ENCODE assay signal across 22 cellular contexts in the genomic region with DNA sequence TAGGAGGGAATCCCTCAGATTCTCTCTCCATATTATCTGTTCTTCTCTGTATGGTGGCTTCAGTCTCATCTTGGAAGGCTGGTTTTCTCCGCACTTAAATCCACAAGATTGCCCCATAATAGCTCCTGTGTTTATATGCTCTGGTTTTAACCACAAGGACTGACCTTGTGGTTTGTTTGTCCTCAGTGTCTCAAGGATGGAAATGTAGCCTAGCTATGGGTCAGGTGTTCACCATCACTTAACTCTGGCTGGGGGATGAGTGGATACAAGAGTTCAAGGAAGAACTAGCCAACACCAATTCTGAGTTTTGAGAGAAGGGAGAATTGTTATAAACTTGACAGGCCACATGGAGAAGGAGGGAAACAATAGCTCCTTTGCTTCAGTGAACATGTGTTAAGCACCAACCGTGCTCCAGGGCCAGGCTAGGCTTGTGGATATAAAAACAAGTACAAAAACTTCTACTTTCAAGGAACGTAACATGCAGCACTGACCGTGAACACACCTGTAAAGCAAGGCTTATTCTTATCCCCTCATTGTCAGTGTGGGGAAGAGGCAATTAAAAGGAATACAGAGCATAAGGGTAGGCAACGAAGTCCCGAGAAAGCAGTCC.
"Had no signal": no experiment of that assay in that cellular context is flagged by ENCODE, and none has a peak within 500 bp of the region (broad histone marks: within the 10 kb centered on the region; RNA-seq: fewer than 3 reads in every experiment).

No MANE protein-coding gene starts in this region.

- DNase-seq: activated CD4-positive, alpha-beta memory T cell treated with anti-CD3 and anti-CD28 coated beads for 36 hours; activated CD4-positive, alpha-beta T cell treated with anti-CD3 and anti-CD28 coated beads for 48 hours; activated naive CD4-positive, alpha-beta T cell treated with anti-CD3 and anti-CD28 coated beads for 36 hours; activated naive CD8-positive, alpha-beta T cell treated with anti-CD3 and anti-CD28 coated beads, Interleukin-2, amount 10 ng/mL, durations not matched to agents 7 days and 5 days; activated T-cell treated with anti-CD3 and anti-CD28 coated beads, Interleukin-2, amount 50 U/mL, for 48 hours; amygdala; cerebellar nuclear complex; cortex of kidney; foreskin fibroblast; kidney glomerular epithelial cell; left ventricle myocardium superior; mucosa of descending colon; naive B cell; stimulated activated CD4-positive, alpha-beta T cell treated with anti-CD3 and anti-CD28 coated beads, Interleukin-12 subunit alpha, Interleukin-12 subunit beta, amount 100 ng/mL, for 4 hours; stimulated activated CD4-positive, alpha-beta T cell treated with anti-CD3 and anti-CD28 coated beads, Interleukin-4, amount 100 ng/mL, for 4 hours; stimulated activated naive CD8-positive, alpha-beta T cell treated with anti-CD3 and anti-CD28 coated beads, Interleukin-15, Interleukin-2, amounts not matched to agents 100 U/mL and 50 U/mL, for 24 hours; upper lobe of right lung had no signal

- H3K36me3 Mint-ChIP-seq: activated CD4-positive, alpha-beta memory T cell treated with anti-CD3 and anti-CD28 coated beads for 36 hours; activated naive CD8-positive, alpha-beta T cell treated with anti-CD3 and anti-CD28 coated beads, Interleukin-2, amount 10 ng/mL, durations not matched to agents 7 days and 5 days; memory B cell; naive B cell had no signal

- H3K4me3 Mint-ChIP-seq: activated CD4-positive, alpha-beta memory T cell treated with anti-CD3 and anti-CD28 coated beads for 36 hours; activated naive CD4-positive, alpha-beta T cell treated with anti-CD3 and anti-CD28 coated beads for 36 hours; activated naive CD8-positive, alpha-beta T cell treated with anti-CD3 and anti-CD28 coated beads, Interleukin-2, amount 10 ng/mL, durations not matched to agents 7 days and 5 days; memory B cell; naive B cell; neural crest cell had no signal

- H3K4me1 Mint-ChIP-seq: activated naive CD8-positive, alpha-beta T cell treated with anti-CD3 and anti-CD28 coated beads, Interleukin-2, amount 10 ng/mL, durations not matched to agents 7 days and 5 days; memory B cell; naive B cell had no signal

- H3K9me3 Mint-ChIP-seq: activated naive CD8-positive, alpha-beta T cell treated with anti-CD3 and anti-CD28 coated beads, Interleukin-2, amount 10 ng/mL, durations not matched to agents 7 days and 5 days had no signal

- H3K27ac ChIP-seq: epithelial cell of prostate, right atrium auricular region, upper lobe of right lung had no signal

- H3K27ac Mint-ChIP-seq: activated CD4-positive, alpha-beta memory T cell treated with anti-CD3 and anti-CD28 coated beads for 36 hours; activated naive CD4-positive, alpha-beta T cell treated with anti-CD3 and anti-CD28 coated beads for 36 hours; activated naive CD8-positive, alpha-beta T cell treated with anti-CD3 and anti-CD28 coated beads, Interleukin-2, amount 10 ng/mL, durations not matched to agents 7 days and 5 days; memory B cell; progenitor cell of endocrine pancreas had no signal

- H3K36me3 ChIP-seq: right atrium auricular region, upper lobe of right lung had no signal

- H3K4me1 ChIP-seq: right atrium auricular region, upper lobe of right lung had no signal

- H3K27me3 ChIP-seq: right atrium auricular region, upper lobe of right lung had no signal

- H3K9me3 ChIP-seq: mucosa of descending colon, right atrium auricular region, upper lobe of right lung had no signal

- ATAC-seq: left ventricle myocardium superior; mucosa of descending colon; stimulated activated naive CD8-positive, alpha-beta T cell treated with anti-CD3 and anti-CD28 coated beads, Interleukin-15, Interleukin-2, amounts not matched to agents 100 U/mL and 50 U/mL, for 24 hours; upper lobe of right lung had no signal

- H3K4me3 ChIP-seq: mucosa of descending colon, right atrium auricular region, upper lobe of right lung had no signal
